ENCODE assay signal across 1 cellular context in the genomic region with DNA sequence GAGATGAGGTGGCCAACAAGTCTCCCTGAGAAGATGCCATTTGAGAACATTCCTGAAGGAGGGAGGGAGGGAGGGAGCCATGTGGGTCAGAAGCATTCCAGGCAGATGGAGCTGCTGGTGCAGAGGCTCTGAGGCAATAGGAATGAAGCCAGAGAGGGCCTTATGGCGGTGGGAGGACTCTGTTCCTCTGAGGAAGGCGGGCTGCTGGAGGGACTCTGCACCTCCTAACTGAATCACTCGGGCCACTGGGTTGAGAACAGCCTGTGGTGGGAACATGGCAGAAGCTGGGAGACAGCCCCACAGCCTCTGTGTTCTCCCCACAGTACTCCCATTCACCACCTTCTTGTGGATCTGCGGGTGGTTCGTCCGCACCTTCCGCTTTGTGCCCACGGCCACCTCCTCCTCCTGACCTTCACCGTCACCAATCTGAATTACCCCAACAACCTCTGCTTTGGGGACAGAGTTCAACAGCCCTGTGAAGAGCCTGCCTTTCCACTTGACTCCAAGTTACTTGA.
TF ChIP-seq lines count a peak whose summit lies in the region.

No MANE protein-coding gene starts in this region.

TF ChIP-seq in IMR-90, 13 proteins besides CTCF, POLR2A, EP300 and RAD21:
- TF ChIP-seq MAZ (IDR thresholded peaks at IDR 0.05; ENCODE audit: borderline replicate concordance, low read depth, low read length) (peak; percentile 92; the same call in 1 of the 2 replicates), FOS (IDR thresholded peaks at IDR 0.05; ENCODE audit: low read depth, low read length) (no peak), CEBPB (IDR thresholded peaks at IDR 0.05; ENCODE audit: low read depth, low read length) (peak; percentile 48), BHLHE40 (IDR thresholded peaks at IDR 0.05; ENCODE audit: low read depth, low read length) (no peak), CHD1 (IDR thresholded peaks at IDR 0.05; ENCODE audit: low read depth, low read length) (no peak)
